In genomic region chr15:81196576-81197254, GRCh38 we compare ENCODE assay signal across 16 cellular contexts. TPM values are rescaled to one million over a fixed set of nuclear protein-coding genes. Genes with fewer than 3 reads are reported as not detected.
DNase-seq lines count a peak whose midpoint lies in the region; ATAC-seq, FAIRE-seq and TF ChIP-seq lines count a peak whose summit lies in the region.
"Had no signal": no experiment of that assay in that cellular context is flagged by ENCODE, and none has a peak within 500 bp of the region (broad histone marks: within the 10 kb centered on the region; RNA-seq: fewer than 3 reads in every experiment).

Gene IL16, plus strand, starts transcription at chr15:81196879. Its CDS starts 28,521 bp downstream, at chr15:81225400.

- POLR2A ChIA-PET in CD4-positive, alpha-beta T cell (lab: Charles Lee): no interaction called here
- POLR2A ChIA-PET in IMR-90 (lab: Charles Lee; ENCODE audit: unreplicated experiment): no interaction called here
- POLR2A ChIA-PET in H1 (lab: Charles Lee; ENCODE audit: partially characterized antibody): no interaction called here

- DNase-seq in CD4-positive, alpha-beta T cell: no peak
- DNase-seq in IMR-90 (no peak), H1 (ENCODE audit: low read depth in 1 of 2, low spot score in 2 of 2) (no peak), trophoblast cell (peak in 1 of 2 donors; percentile 7), hypothalamus (lab: John Stamatoyannopoulos, UW) (no peak)
- no peak for DNase-seq in stimulated activated CD4-positive, alpha-beta T cell treated with anti-CD3 and anti-CD28 coated beads, Interleukin-12 subunit alpha, Interleukin-12 subunit beta, amount 100 ng/mL, for 4 hours
- DNase-seq in central memory CD4-positive, alpha-beta T cell: no peak
- DNase-seq: activated T-cell treated with anti-CD3 and anti-CD28 coated beads for 4 hours; BE2C; effector CD4-positive, alpha-beta T cell; foreskin fibroblast; mesendoderm; NCI-H2171 had no signal

- no peaks in the 10 kb centered on the region for H3K9me3 ChIP-seq in CD4-positive, alpha-beta T cell (ENCODE audit: control insufficient read depth, low read length)
- H3K9me3 ChIP-seq in IMR-90 (ENCODE audit: control insufficient read depth, insufficient read depth, low read length) (no peaks in the 10 kb centered on the region), H1 (ENCODE audit: insufficient read depth in 2 of 2, low read depth in 1 of 2, low read length in 1 of 2) (no peaks in the 10 kb centered on the region), trophoblast cell (ENCODE audit: insufficient read depth, low read depth, low read length) (no peaks in the 10 kb centered on the region)
- H3K9me3 ChIP-seq: BE2C, prostate gland, SJSA1, suprapubic skin had no signal

- H2BK15ac ChIP-seq in IMR-90 (ENCODE audit: low read depth, low read length): peak within 1 kb of the TSS; percentile 74; the same call in 2 of the 3 replicates
- no peak within 1 kb of the TSS for H2BK15ac ChIP-seq in H1 (ENCODE audit: low read length)

- intact Hi-C loops in CD4-positive, alpha-beta T cell (cut with DNase I, micrococcal nuclease): no loop called here
- intact Hi-C loops in IMR-90 (cut with micrococcal nuclease): loop anchor here (5.0 kb wide), 1 partner anchor 41 kb away; no protein-coding TSS in a partner anchor

- H3K4me3 ChIP-seq in IMR-90 (ENCODE audit: insufficient read depth, low read depth, low read length) (no peak within 1 kb of the TSS), H1 (ENCODE audit: extremely low read depth in 1 of 4, insufficient read depth in 2 of 4, low read depth in 3 of 4, low read length in 4 of 4) (no peak within 1 kb of the TSS), trophoblast cell (ENCODE audit: low read depth, low read length) (no peak within 1 kb of the TSS)
- H3K4me3 ChIP-seq: prostate gland, SJSA1, suprapubic skin had no signal

- H3K27me3 Mint-ChIP-seq in CD4-positive, alpha-beta T cell: peaks cover 29% of the 10 kb centered on the region

- dilution Hi-C loops in IMR-90 (cut with HindIII; ENCODE audit: low sequenced_read_pairs, unreplicated experiment): no loop called here

- H4K5ac ChIP-seq in IMR-90 (ENCODE audit: low read depth, low read length) (0 out of 2 replicates have a peak within 1 kb of the TSS, but pooled peaks have one; percentile 6), H1 (ENCODE audit: insufficient read length, low read depth, low read length) (no peak within 1 kb of the TSS)

- H4K20me1 ChIP-seq in IMR-90 (ENCODE audit: insufficient read depth, low read length): no peaks in the 10 kb centered on the region
- H4K20me1 ChIP-seq in H1 (replicated peaks in 1 of 2; ENCODE audit: control insufficient read depth in 1 of 2, insufficient read depth in 2 of 2, low read length in 2 of 2): no peaks in the 10 kb centered on the region

- H3K79me1 ChIP-seq in IMR-90 (ENCODE audit: low read depth in 1 of 2, low read length in 2 of 2) (no peaks in the 10 kb centered on the region), H1 (ENCODE audit: low read depth, low read length) (no peaks in the 10 kb centered on the region), trophoblast cell (ENCODE audit: low read length) (no peaks in the 10 kb centered on the region)

- H3K4me3 Mint-ChIP-seq in CD4-positive, alpha-beta T cell: no peak within 1 kb of the TSS

- WGBS in IMR-90 (ENCODE audit: extremely low coverage in 2 of 2, insufficient read length in 1 of 2), 2 experiments: 78% methylated on average over 4 of the region's 16 CpGs; no CpG with 5 or more reads in 1 of the 2 experiments
- WGBS in H1 (ENCODE audit: extremely low coverage in 1 of 2, insufficient coverage in 1 of 2, insufficient read length in 1 of 2, insufficient replicate concordance in 2 of 2, low coverage in 1 of 2, low lambda C conversion rate in 2 of 2, missing lambda C conversion rate in 1 of 2), 2 experiments: 90% methylated on average over 16 of the region's 16 CpGs; no CpG with 5 or more reads in 1 of the 2 experiments
- WGBS in trophoblast cell (ENCODE audit: extremely low coverage, insufficient coverage, insufficient read length): no CpG with 5 or more reads among the region's 16 CpGs

- in situ Hi-C loops in IMR-90 (cut with MboI; ENCODE audit: low sequenced_read_pairs): no loop called here

- no peaks in the 10 kb centered on the region for H3K4me1 Mint-ChIP-seq in CD4-positive, alpha-beta T cell (ENCODE audit: low read depth)

- CTCF ChIA-PET in CD4-positive, alpha-beta T cell (lab: Charles Lee): no interaction called here
- CTCF ChIA-PET in IMR-90 (lab: Yijun Ruan, JAX): interaction anchor here (0.5 kb wide), 1 partner anchor 303 kb away, joined by 3 read pairs; no protein-coding TSS in a partner anchor
- CTCF ChIA-PET in H1 (lab: Charles Lee; ENCODE audit: partially characterized antibody): interaction anchor here (6.5 kb wide), 1 partner anchor 71 kb away, joined by 46 read pairs; no protein-coding TSS in a partner anchor

- H4K91ac ChIP-seq in IMR-90 (ENCODE audit: insufficient read depth, low read depth, low read length) (peak within 1 kb of the TSS; percentile 30), H1 (replicated peaks; ENCODE audit: insufficient read length, low read length) (no peak within 1 kb of the TSS), trophoblast cell (ENCODE audit: low read depth, low read length) (no peak within 1 kb of the TSS)

- no peak for TF ChIP-seq EP300 in H1 (IDR thresholded peaks at IDR 0.05; ENCODE audit: borderline replicate concordance in 1 of 2, low read depth in 2 of 2, low read length in 2 of 2)

- no peak within 1 kb of the TSS for H2BK5ac ChIP-seq in IMR-90 (ENCODE audit: low read depth, low read length, poor library complexity, severe bottlenecking)
- no peak within 1 kb of the TSS for H2BK5ac ChIP-seq in H1 (ENCODE audit: low read depth, low read length)
- no peak within 1 kb of the TSS for H2BK5ac ChIP-seq in trophoblast cell (ENCODE audit: low read depth, low read length, poor library complexity)

- TF ChIP-seq RAD21 in IMR-90 (IDR thresholded peaks at IDR 0.05; ENCODE audit: low read length): no peak
- TF ChIP-seq RAD21 in H1 (IDR thresholded peaks at IDR 0.05 in 1 of 2, conservative IDR thresholded peaks at IDR 0.05 in 1 of 2; ENCODE audit: low read depth in 2 of 2, low read length in 2 of 2): no peak

- H3K4me1 ChIP-seq in IMR-90 (ENCODE audit: control insufficient read depth, insufficient read depth, low read length): peaks cover 7% of the 10 kb centered on the region
- H3K4me1 ChIP-seq in H1 (replicated peaks in 1 of 4; ENCODE audit: control insufficient read depth in 3 of 4, insufficient read depth in 4 of 4, low read length in 3 of 4): no peaks in the 10 kb centered on the region
- no peaks in the 10 kb centered on the region for H3K4me1 ChIP-seq in trophoblast cell (ENCODE audit: control insufficient read depth in 1 of 2, insufficient read depth in 2 of 2, low read length in 2 of 2)
- H3K4me1 ChIP-seq: BE2C, prostate gland, SJSA1 had no signal

- H3K18ac ChIP-seq in IMR-90 (ENCODE audit: low read depth, low read length): no peak within 1 kb of the TSS; the same call in 1 of the 2 replicates
- H3K18ac ChIP-seq in H1 (ENCODE audit: extremely low read depth, low read length): no peak within 1 kb of the TSS
- H3K18ac ChIP-seq in trophoblast cell (ENCODE audit: low read length): no peak within 1 kb of the TSS

- H2AK9ac ChIP-seq in IMR-90 (replicated peaks; ENCODE audit: low read depth, low read length, poor library complexity): no peak within 1 kb of the TSS

- H3K36me3 ChIP-seq in IMR-90 (ENCODE audit: control insufficient read depth, insufficient read depth, low read length) (peaks cover 7% of the 10 kb centered on the region; the same call in 1 of the 2 replicates), H1 (ENCODE audit: control insufficient read depth in 2 of 4, insufficient read depth in 4 of 4, low read length in 3 of 4) (no peaks in the 10 kb centered on the region), trophoblast cell (ENCODE audit: control insufficient read depth in 1 of 2, insufficient read depth in 2 of 2, low read length in 2 of 2) (no peaks in the 10 kb centered on the region)
- H3K36me3 ChIP-seq: BE2C, prostate gland, SJSA1, suprapubic skin had no signal

- no peak for TF ChIP-seq CTCF in CD4-positive, alpha-beta T cell (IDR thresholded peaks at IDR 0.05)
- TF ChIP-seq CTCF in IMR-90 (conservative IDR thresholded peaks at IDR 0.05; ENCODE audit: low read depth, low read length) (no peak), H1 (IDR thresholded peaks at IDR 0.05; ENCODE audit: control extremely low read depth in 1 of 3, insufficient read depth in 1 of 3, low read depth in 1 of 3, low read length in 3 of 3) (no peak)

- H3K27ac ChIP-seq in CD4-positive, alpha-beta T cell (ENCODE audit: low read depth, low read length): no peak within 1 kb of the TSS
- no peak within 1 kb of the TSS for H3K27ac ChIP-seq in IMR-90 (ENCODE audit: insufficient read depth, low read length)
- H3K27ac ChIP-seq in H1 (ENCODE audit: low read depth, low read length): no peak within 1 kb of the TSS
- H3K27ac ChIP-seq in trophoblast cell (ENCODE audit: low read depth, low read length): no peak within 1 kb of the TSS
- H3K27ac ChIP-seq: prostate gland, SJSA1, suprapubic skin had no signal

- peaks cover 5% of the 10 kb centered on the region for H3K27me3 ChIP-seq in CD4-positive, alpha-beta T cell (ENCODE audit: control insufficient read depth, insufficient read depth, low read length)
- H3K27me3 ChIP-seq in IMR-90 (ENCODE audit: control insufficient read depth, insufficient read depth, low read length) (no peaks in the 10 kb centered on the region), H1 (replicated peaks in 1 of 4; ENCODE audit: control insufficient read depth in 3 of 4, extremely low read depth in 1 of 4, insufficient read depth in 3 of 4, low read length in 3 of 4) (no peaks in the 10 kb centered on the region), trophoblast cell (ENCODE audit: insufficient read depth, low read length) (no peaks in the 10 kb centered on the region)
- H3K27me3 ChIP-seq: SJSA1, suprapubic skin had no signal

- FAIRE-seq in H1 (lab: Jason Lieb, UNC): no peak

- H4K8ac ChIP-seq in IMR-90 (ENCODE audit: low read depth in 2 of 2, low read length in 2 of 2): peak within 1 kb of the TSS in 1 of 2 experiments; percentile 56; a peak in 1 of 4 replicates
- H4K8ac ChIP-seq in H1 (ENCODE audit: extremely low read depth, insufficient read depth, low read length): no peak within 1 kb of the TSS
- H4K8ac ChIP-seq in trophoblast cell (ENCODE audit: low read depth, low read length): no peak within 1 kb of the TSS

- peak within 1 kb of the TSS; percentile 46; the same call in 1 of the 2 replicates for H2BK20ac ChIP-seq in IMR-90 (ENCODE audit: low read depth, low read length)
- no peak within 1 kb of the TSS for H2BK20ac ChIP-seq in H1 (ENCODE audit: low read length)

- H3K4ac ChIP-seq in IMR-90 (ENCODE audit: low read depth, low read length) (peak within 1 kb of the TSS; percentile 56), H1 (replicated peaks; ENCODE audit: insufficient read length, low read depth, low read length) (no peak within 1 kb of the TSS), trophoblast cell (ENCODE audit: low read depth, low read length) (no peak within 1 kb of the TSS)

- no peak within 1 kb of the TSS for H3K9ac ChIP-seq in IMR-90 (ENCODE audit: low read depth, low read length)
- H3K9ac ChIP-seq in H1 (replicated peaks in 1 of 4; ENCODE audit: extremely low read depth in 1 of 4, low read depth in 3 of 4, low read length in 3 of 4): no peak within 1 kb of the TSS
- no peak within 1 kb of the TSS for H3K9ac ChIP-seq in trophoblast cell (ENCODE audit: low read length)

- H2BK12ac ChIP-seq in H1 (ENCODE audit: low read depth, low read length): no peak within 1 kb of the TSS
- no peak within 1 kb of the TSS for H2BK12ac ChIP-seq in trophoblast cell (ENCODE audit: low read length)

- TF ChIP-seq POLR2A in IMR-90 (IDR thresholded peaks at IDR 0.05; ENCODE audit: low read depth, low read length) (no peak), H1 (IDR thresholded peaks at IDR 0.05; ENCODE audit: control extremely low read depth in 1 of 2, low read depth in 2 of 2, low read length in 2 of 2) (no peak)

- H3K79me2 ChIP-seq in H1 (ENCODE audit: control insufficient read depth in 1 of 2, insufficient read depth in 2 of 2, low read length in 2 of 2) (no peaks in the 10 kb centered on the region), trophoblast cell (ENCODE audit: control insufficient read depth, insufficient read depth, low read length, poor library complexity) (no peaks in the 10 kb centered on the region)

- H2AFZ ChIP-seq in IMR-90 (replicated peaks; ENCODE audit: low read length, poor library complexity) (peak within 1 kb of the TSS; percentile 15), H1 (ENCODE audit: low read length) (0 out of 2 replicates have a peak within 1 kb of the TSS, but pooled peaks have one; percentile 36), trophoblast cell (ENCODE audit: insufficient read depth, low read length, poor library complexity) (no peak within 1 kb of the TSS)

- no peak for ATAC-seq in CD4-positive, alpha-beta T cell (ENCODE audit: poor library complexity)
- ATAC-seq in IMR-90 (ENCODE audit: low read depth): no peak

- H3K4me2 ChIP-seq in IMR-90 (ENCODE audit: low read depth, low read length) (no peak within 1 kb of the TSS), H1 (ENCODE audit: insufficient read depth in 1 of 2, low read depth in 2 of 2, low read length in 2 of 2) (no peak within 1 kb of the TSS), trophoblast cell (ENCODE audit: low read length) (no peak within 1 kb of the TSS)

- H3K23me2 ChIP-seq in H1 (ENCODE audit: low read depth, low read length): no peaks in the 10 kb centered on the region; the same call in 1 of the 2 replicates

- no peaks in the 10 kb centered on the region for H3K9me3 Mint-ChIP-seq in CD4-positive, alpha-beta T cell

- H2AK5ac ChIP-seq in IMR-90 (ENCODE audit: low read depth, low read length): peak within 1 kb of the TSS; percentile 48; the same call in 1 of the 2 replicates
- H2AK5ac ChIP-seq in H1 (ENCODE audit: low read depth, low read length): no peak within 1 kb of the TSS
- H2AK5ac ChIP-seq in trophoblast cell (ENCODE audit: low read length): no peak within 1 kb of the TSS

- H2BK120ac ChIP-seq in IMR-90 (ENCODE audit: low read depth, low read length) (peak within 1 kb of the TSS; percentile 39; the same call in 1 of the 2 replicates), H1 (replicated peaks; ENCODE audit: low read depth, low read length) (no peak within 1 kb of the TSS), trophoblast cell (ENCODE audit: insufficient read depth, low read length, poor library complexity) (no peak within 1 kb of the TSS)

- BruUV-seq in IMR-90 (replicated peaks; lab: Mats Ljungman, UMichigan): no TSS peak

- H3K27ac Mint-ChIP-seq in CD4-positive, alpha-beta T cell: no peak within 1 kb of the TSS

- H3K36me3 Mint-ChIP-seq in CD4-positive, alpha-beta T cell (ENCODE audit: low read depth): no peaks in the 10 kb centered on the region

- H3K14ac ChIP-seq in IMR-90 (replicated peaks; ENCODE audit: low read depth, low read length) (no peak within 1 kb of the TSS), H1 (ENCODE audit: insufficient read length) (no peak within 1 kb of the TSS), trophoblast cell (ENCODE audit: low read length) (no peak within 1 kb of the TSS)

- no peak within 1 kb of the TSS for H4K12ac ChIP-seq in trophoblast cell (ENCODE audit: low read depth, low read length)

- peaks cover 4% of the 10 kb centered on the region for H3K9me1 ChIP-seq in IMR-90 (ENCODE audit: insufficient read depth, low read length)

- H3K23ac ChIP-seq in IMR-90 (ENCODE audit: low read depth, low read length) (no peak within 1 kb of the TSS), H1 (ENCODE audit: insufficient read length) (no peak within 1 kb of the TSS), trophoblast cell (ENCODE audit: low read length) (peak within 1 kb of the TSS; percentile 25)

- H3K56ac ChIP-seq in IMR-90 (ENCODE audit: extremely low read depth, insufficient read depth, low read length) (no peak within 1 kb of the TSS), H1 (replicated peaks; ENCODE audit: insufficient read length, low read depth, low read length) (no peak within 1 kb of the TSS)

RNA-seq across cellular contexts. Expression of gene IL16, which starts in this region (rescaled TPM):
- total RNA-seq in CD4-positive, alpha-beta T cell: 100 to 1,000 TPM; 164 to 168 TPM
- under 0.01 and 0.18 TPM in 2 replicates for total RNA-seq in IMR-90 (2012; rRNA removed)
- polyA plus RNA-seq in IMR-90 (2012; rRNA removed): 0.24 and 0.27 TPM in 2 replicates
- polyA plus RNA-seq in IMR-90 (2012; cell fraction: cytosol; rRNA removed): 0.04 and 0.22 TPM in 2 replicates
- 1.0 and 1.5 TPM in 2 replicates for polyA plus RNA-seq in IMR-90 (2012; cell fraction: nucleus; rRNA removed; ENCODE audit: low replicate concordance)
- total RNA-seq in H1 (2021; fragmentation: NEBNext Ultra II Directional; extraction: Animal tissue kit (Norgen Biotek cat#: 25700)): 0.09 and 0.46 TPM in 2 replicates
- 0.03 and 0.16 TPM in 2 replicates for polyA plus RNA-seq in H1 (2011; rRNA removed)
- 0.14 TPM for polyA plus RNA-seq in H1 (2011; cell fraction: cytosol; rRNA removed)
- 0.57 TPM for polyA plus RNA-seq in H1 (2011; cell fraction: nucleus; rRNA removed)
- polyA plus RNA-seq in H1 (2012, experiment 1 of 2): 0.03 to 0.28 TPM (median 0.20 TPM) in 4 replicates
- polyA plus RNA-seq in H1 (2012, experiment 2 of 2): 0.03 TPM
- 0.02 TPM for polyA plus RNA-seq in H1 (2013, experiment 1 of 2)
- polyA plus RNA-seq in H1 (2013, experiment 2 of 2): not detected
- polyA minus RNA-seq in H1 (2011; rRNA and poly(A)+ RNA removed): 0.41 TPM in 1 of 2 replicates, not detected in the other
- not detected for polyA minus RNA-seq in H1 (2011; cell fraction: cytosol; rRNA and poly(A)+ RNA removed)
- 0.20 TPM for polyA minus RNA-seq in H1 (2011; cell fraction: nucleus; rRNA and poly(A)+ RNA removed)
- polyA plus RNA-seq in trophoblast cell (2013): 0.14 and 0.33 TPM in 2 replicates
- total RNA-seq: SJSA1 had no signal

Comparison
In these comparisons a context has a peak if more than half of its experiments do, and no peak if none do; other contexts are left out.
1. RNA of gene IL16 (total RNA-seq): 164 to 168 TPM in CD4-positive, alpha-beta T cell; under 0.01 to 0.18 TPM in IMR-90 and 0.09 to 0.46 TPM in H1; every median in the first group is over 100 times any median in the second.